8 cellular contexts compared by ENCODE assay signal in genomic region chr19:11089254-11090013, GRCh38. TPM values are rescaled to one million over a fixed set of nuclear protein-coding genes. Genes with fewer than 3 reads are reported as not detected.
DNase-seq lines count a peak whose midpoint lies in the region; ATAC-seq, FAIRE-seq and TF ChIP-seq lines count a peak whose summit lies in the region.

Gene LDLR (plus strand): TSS chr19:11089463. CDS start chr19:11089549, 86 bp downstream.

- H3K4me1 ChIP-seq in NT2/D1 (ENCODE audit: insufficient read depth, insufficient read length), result peaks cover 6% of the 10 kb centered on the region
- H3K4me1 ChIP-seq in effector memory CD4-positive, alpha-beta T cell (ENCODE audit: control insufficient read depth, insufficient read depth, low read length, poor library complexity, severe bottlenecking), result peaks cover 40% of the 10 kb centered on the region
- peaks cover 14 to 19% of the 10 kb centered on the region in 2 donors for H3K4me1 ChIP-seq in lung (ENCODE audit: control insufficient read depth in 2 of 2, insufficient read depth in 2 of 2, low read length in 2 of 2)

- DNase-seq in DMS153 (lab: John Stamatoyannopoulos, UW) (peak; percentile 83), HTR-8/SVneo (ENCODE audit: insufficient read length, low spot score) (peak; percentile 91), NT2/D1 (ENCODE audit: low read depth, low spot score) (peak; percentile 90), lung (ENCODE audit: low spot score) (peak; percentile 92)
- DNase-seq in activated CD8-positive, alpha-beta memory T cell treated with anti-CD3 and anti-CD28 coated beads for 4 hours (ENCODE audit: low read depth in 2 of 2), result peak; percentile 53 to 58
- peak; percentile 58 to 73 (median 66) for DNase-seq in effector memory CD4-positive, alpha-beta T cell
- peak; percentile 38 to 51 (median 49) for DNase-seq in stimulated activated CD4-positive, alpha-beta T cell treated with anti-CD3 and anti-CD28 coated beads, TNF-alpha, amount 100 ng/mL, for 1 hour (ENCODE audit: low read depth in 3 of 3, low spot score in 1 of 3)

- peak within 1 kb of the TSS; percentile 97 for H3K27ac ChIP-seq in effector memory CD4-positive, alpha-beta T cell (ENCODE audit: insufficient read depth, low read length, poor library complexity, severe bottlenecking)
- peak within 1 kb of the TSS; percentile 89 to 98 for H3K27ac ChIP-seq in lung (ENCODE audit: low read depth in 1 of 2, low read length in 1 of 2)

- 1% methylated on average over 43 of the region's 43 CpGs for WGBS in lung, 2 donors

- peak within 1 kb of the TSS; percentile 99 for H3K4me3 ChIP-seq in NT2/D1 (ENCODE audit: insufficient read length, low read depth)
- peak within 1 kb of the TSS; percentile 53 for H3K4me3 ChIP-seq in effector memory CD4-positive, alpha-beta T cell (ENCODE audit: insufficient read depth, low read depth, low read length, poor library complexity, severe bottlenecking)
- peak within 1 kb of the TSS; percentile 80 for H3K4me3 ChIP-seq in lung

- H3K27me3 ChIP-seq in NT2/D1 (ENCODE audit: insufficient read depth, insufficient read length), result no peaks in the 10 kb centered on the region
- H3K27me3 ChIP-seq in effector memory CD4-positive, alpha-beta T cell (replicated peaks; ENCODE audit: control insufficient read depth, insufficient read depth, low read length, poor library complexity, severe bottlenecking), result no peaks in the 10 kb centered on the region
- no peaks in the 10 kb centered on the region for H3K27me3 ChIP-seq in lung (ENCODE audit: control insufficient read depth, insufficient read depth)

- no peak for FAIRE-seq in HTR-8/SVneo (lab: Jason Lieb, UNC)

- TF ChIP-seq CTCF in lung (IDR thresholded peaks at IDR 0.05; ENCODE audit: control extremely low read depth, extremely low read depth), result no peak

- peak within 1 kb of the TSS; percentile 99 for H3K9ac ChIP-seq in NT2/D1 (ENCODE audit: insufficient read length, low read depth)

- H3K36me3 ChIP-seq in NT2/D1 (ENCODE audit: insufficient read depth, insufficient read length, low read length) (peaks cover 27% of the 10 kb centered on the region), lung (ENCODE audit: control insufficient read depth in 2 of 2, insufficient read depth in 2 of 2, low read length in 2 of 2) (peaks cover 0 to 4% of the 10 kb centered on the region in 2 donors)
- no peaks in the 10 kb centered on the region for H3K36me3 ChIP-seq in effector memory CD4-positive, alpha-beta T cell (ENCODE audit: control insufficient read depth, insufficient read depth, low read length)

- ATAC-seq in lung (ENCODE audit: insufficient read depth, low FRiP score), result peak; percentile 55
- ATAC-seq in GM21390 (IDR thresholded peaks at IDR 0.05; ENCODE audit: unreplicated experiment), result no peak

- H3K9me3 ChIP-seq in NT2/D1 (ENCODE audit: insufficient read depth, low read length) (no peaks in the 10 kb centered on the region), lung (ENCODE audit: control insufficient read depth in 2 of 2, insufficient read depth in 1 of 2, low read length in 1 of 2) (no peaks in the 10 kb centered on the region)
- no peaks in the 10 kb centered on the region for H3K9me3 ChIP-seq in effector memory CD4-positive, alpha-beta T cell (ENCODE audit: control insufficient read depth, low read length)

RNA-seq across cellular contexts. Expression of gene LDLR, which starts in this region (rescaled TPM):
- 100 to 1,000 TPM; 270 to 271 TPM for total RNA-seq in lung
- 100 to 1,000 TPM in 1 of 2 donors, 10 to 100 TPM in 1; 52.1 to 131 TPM for polyA plus RNA-seq in lung
